11 cellular contexts compared by ENCODE assay signal in genomic region chr2:78992807-78993517, GRCh38. TPM values are rescaled to one million over a fixed set of nuclear protein-coding genes. Genes with fewer than 3 reads are reported as not detected.
DNase-seq lines count a peak whose midpoint lies in the region; TF ChIP-seq lines count a peak whose summit lies in the region.
"Had no signal": no experiment of that assay in that cellular context is flagged by ENCODE, and none has a peak within 500 bp of the region (broad histone marks: within the 10 kb centered on the region; RNA-seq: fewer than 3 reads in every experiment).

No MANE protein-coding gene starts in this region.

- H3K4me3 Mint-ChIP-seq in nephron progenitor cell = peak overlapping the region; percentile 82
- H3K4me3 Mint-ChIP-seq in activated CD4-positive, alpha-beta T cell treated with anti-CD3 and anti-CD28 coated beads, Interleukin-2, amount 10 ng/mL, durations not matched to agents 7 days and 5 days = no peak overlapping the region

- no peak for TF ChIP-seq POLR2A in uterus (IDR thresholded peaks at IDR 0.05)

- no peak for TF ChIP-seq CTCF in nephron progenitor cell (IDR thresholded peaks at IDR 0.05)
- no peak for TF ChIP-seq CTCF in uterus (IDR thresholded peaks at IDR 0.05)

- H3K27ac Mint-ChIP-seq in nephron progenitor cell = no peak overlapping the region
- H3K27ac Mint-ChIP-seq in activated CD4-positive, alpha-beta T cell treated with anti-CD3 and anti-CD28 coated beads, Interleukin-2, amount 10 ng/mL, durations not matched to agents 7 days and 5 days = no peak overlapping the region

- intact Hi-C loops in uterus (cut with DNase I; ENCODE audit: low total_unique reads) = no loop called here

- DNase-seq in DMS79 treated with DMSO at 0.1 percent for 48 hours (lab: John Stamatoyannopoulos, UW) (peak; percentile 89), NCI-H1105 treated with DMSO at 0.1 percent for 48 hours (lab: John Stamatoyannopoulos, UW) (peak; percentile 40), caudate nucleus (lab: John Stamatoyannopoulos, UW) (peak in 45 of 61 donors; percentile 16 to 79 (median 49)), nephron progenitor cell (peak; percentile 47), uterus (no peak), GOT3 (lab: John Stamatoyannopoulos, UW) (no peak)
- DNase-seq in activated effector memory CD4-positive, alpha-beta T cell treated with Interleukin-2 at 50 U/mL for 16 hours = no peak
- no peak for DNase-seq in activated CD4-positive, alpha-beta T cell treated with anti-CD3 and anti-CD28 coated beads, Interleukin-2, amount 10 ng/mL, durations not matched to agents 7 days and 5 days
- DNase-seq: Calu3 had no signal

- H3K27me3 Mint-ChIP-seq in nephron progenitor cell (ENCODE audit: low read depth, poor library complexity) = peaks cover 62% of the 10 kb centered on the region
- peaks cover 20% of the 10 kb centered on the region for H3K27me3 Mint-ChIP-seq in activated CD4-positive, alpha-beta T cell treated with anti-CD3 and anti-CD28 coated beads, Interleukin-2, amount 10 ng/mL, durations not matched to agents 7 days and 5 days

- peaks cover 0 to 8% of the 10 kb centered on the region in 2 donors for H3K27me3 ChIP-seq in uterus

- no peaks in the 10 kb centered on the region for H3K36me3 ChIP-seq in uterus
- H3K36me3 ChIP-seq: neutrophil, SJSA1 had no signal

- H3K4me1 ChIP-seq in uterus = no peaks in the 10 kb centered on the region
- H3K4me1 ChIP-seq: SJSA1 had no signal

- no peaks in the 10 kb centered on the region for H3K36me3 Mint-ChIP-seq in nephron progenitor cell (ENCODE audit: low read depth)
- no peaks in the 10 kb centered on the region for H3K36me3 Mint-ChIP-seq in activated CD4-positive, alpha-beta T cell treated with anti-CD3 and anti-CD28 coated beads, Interleukin-2, amount 10 ng/mL, durations not matched to agents 7 days and 5 days (ENCODE audit: low read depth)

- H3K4me3 ChIP-seq in uterus = no peak overlapping the region
- H3K4me3 ChIP-seq: SJSA1 had no signal

- no peaks in the 10 kb centered on the region for H3K9me3 Mint-ChIP-seq in nephron progenitor cell
- H3K9me3 Mint-ChIP-seq in activated CD4-positive, alpha-beta T cell treated with anti-CD3 and anti-CD28 coated beads, Interleukin-2, amount 10 ng/mL, durations not matched to agents 7 days and 5 days = no peaks in the 10 kb centered on the region

- H3K27ac ChIP-seq in caudate nucleus (ENCODE audit: low read depth, low read length) = peak overlapping the region; percentile 46
- H3K27ac ChIP-seq in uterus = no peak overlapping the region
- H3K27ac ChIP-seq: neutrophil, SJSA1 had no signal

- H3K9me3 ChIP-seq in uterus = no peaks in the 10 kb centered on the region
- H3K9me3 ChIP-seq: neutrophil, SJSA1 had no signal

- peaks cover 19% of the 10 kb centered on the region for H3K4me1 Mint-ChIP-seq in nephron progenitor cell
- no peaks in the 10 kb centered on the region for H3K4me1 Mint-ChIP-seq in activated CD4-positive, alpha-beta T cell treated with anti-CD3 and anti-CD28 coated beads, Interleukin-2, amount 10 ng/mL, durations not matched to agents 7 days and 5 days

- POLR2A ChIA-PET in activated CD4-positive, alpha-beta T cell treated with anti-CD3 and anti-CD28 coated beads, Interleukin-2, amount 10 ng/mL, durations not matched to agents 7 days and 5 days (lab: Charles Lee) = no interaction called here

- CTCF ChIA-PET in activated CD4-positive, alpha-beta T cell treated with anti-CD3 and anti-CD28 coated beads, Interleukin-2, amount 10 ng/mL, durations not matched to agents 7 days and 5 days (lab: Charles Lee) = no interaction called here

RNA-seq across cellular contexts. Expression of gene REG3G, which starts 32.5 kb away (rescaled TPM):
- under 1 TPM in 1 of 4 donors, not detected in 3; 0.35 TPM for total RNA-seq in uterus
- not detected for total RNA-seq in activated CD4-positive, alpha-beta T cell treated with anti-CD3 and anti-CD28 coated beads, Interleukin-2, amount 10 ng/mL, durations not matched to agents 7 days and 5 days
- total RNA-seq: Calu3, SJSA1 had no signal

Comparison
In these comparisons a context has a peak if more than half of its experiments do, and no peak if none do; other contexts are left out.
1. DNase-seq: peak in DMS79 treated with DMSO at 0.1 percent for 48 hours (single experiment), NCI-H1105 treated with DMSO at 0.1 percent for 48 hours (single experiment), caudate nucleus (45 of 61) and nephron progenitor cell (single experiment); none in activated effector memory CD4-positive, alpha-beta T cell treated with Interleukin-2 at 50 U/mL for 16 hours (single experiment), uterus (0 of 2), GOT3 (single experiment) and activated CD4-positive, alpha-beta T cell treated with anti-CD3 and anti-CD28 coated beads, Interleukin-2, amount 10 ng/mL, durations not matched to agents 7 days and 5 days (single experiment).